ENCODE assay signal across 8 cellular contexts in genomic region chr16:57764341-57765159, GRCh38. TPM values are rescaled to one million over a fixed set of nuclear protein-coding genes. Genes with fewer than 3 reads are reported as not detected.
DNase-seq lines count a peak whose midpoint lies in the region; ATAC-seq and TF ChIP-seq lines count a peak whose summit lies in the region.

No MANE protein-coding gene starts in this region.

- H3K36me3 Mint-ChIP-seq in CD4-positive, alpha-beta T cell (ENCODE audit: low read depth): no peaks in the 10 kb centered on the region

- no peaks in the 10 kb centered on the region for H3K9me3 Mint-ChIP-seq in CD4-positive, alpha-beta T cell

- no peaks in the 10 kb centered on the region for H3K27me3 Mint-ChIP-seq in CD4-positive, alpha-beta T cell

- TF ChIP-seq CTCF in CD4-positive, alpha-beta T cell (IDR thresholded peaks at IDR 0.05): no peak
- TF ChIP-seq CTCF in GM20000 (IDR thresholded peaks at IDR 0.05; ENCODE audit: extremely low read depth, missing control alignments): no peak

- no peak overlapping the region for H3K4me3 Mint-ChIP-seq in CD4-positive, alpha-beta T cell

- no peak overlapping the region for H3K27ac ChIP-seq in CD4-positive, alpha-beta T cell (ENCODE audit: low read depth, low read length)

- CTCF ChIA-PET in CD4-positive, alpha-beta T cell (lab: Charles Lee): no interaction called here

- POLR2A ChIA-PET in CD4-positive, alpha-beta T cell (lab: Charles Lee): no interaction called here

- no peaks in the 10 kb centered on the region for H3K27me3 ChIP-seq in CD4-positive, alpha-beta T cell (ENCODE audit: control insufficient read depth, insufficient read depth, low read length)

- H3K4me1 Mint-ChIP-seq in CD4-positive, alpha-beta T cell (ENCODE audit: low read depth): no peaks in the 10 kb centered on the region

- intact Hi-C loops in CD4-positive, alpha-beta T cell (cut with DNase I, micrococcal nuclease): no loop called here

- TF ChIP-seq POLR2A in erythroblast (IDR thresholded peaks at IDR 0.05; ENCODE audit: low read length): no peak

- no peaks in the 10 kb centered on the region for H3K9me3 ChIP-seq in CD4-positive, alpha-beta T cell (ENCODE audit: control insufficient read depth, low read length)

- DNase-seq in CD4-positive, alpha-beta T cell: peak in 1 of 10 experiments; percentile 28
- DNase-seq in GM20000 (ENCODE audit: low spot score): peak; percentile 70
- peak; percentile 67 for DNase-seq in SK-N-DZ (ENCODE audit: low spot score)
- DNase-seq in erythroblast (lab: John Stamatoyannopoulos, UW): peak; percentile 64 to 67
- peak; percentile 33 for DNase-seq in pulmonary artery endothelial cell (ENCODE audit: low read depth, low spot score)
- DNase-seq in NCI-H1105 treated with DMSO at 0.1 percent for 48 hours (lab: John Stamatoyannopoulos, UW): no peak

- peak; percentile 81 for ATAC-seq in CD4-positive, alpha-beta T cell (ENCODE audit: poor library complexity)
- ATAC-seq in HG03469 (IDR thresholded peaks at IDR 0.05; ENCODE audit: unreplicated experiment) (no peak), HG03521 (IDR thresholded peaks at IDR 0.05; ENCODE audit: unreplicated experiment) (no peak)

- H3K27ac Mint-ChIP-seq in CD4-positive, alpha-beta T cell: no peak overlapping the region

RNA-seq across cellular contexts. Expression of gene KATNB1, which starts 29.0 kb away (rescaled TPM):
- 10 to 100 TPM; 21.0 to 22.3 TPM for total RNA-seq in CD4-positive, alpha-beta T cell
- polyA plus RNA-seq in SK-N-DZ (2014; cell fraction: cytosol; rRNA removed): 72.4 and 75.6 TPM in 2 replicates
- polyA plus RNA-seq in SK-N-DZ (2014; cell fraction: nucleus; rRNA removed): 225 and 228 TPM in 2 replicates
- total RNA-seq in pulmonary artery endothelial cell: 25.4 and 40.2 TPM in 2 replicates

RNA-seq across cellular contexts. Expression of gene KIFC3, which starts 37.7 kb away (rescaled TPM):
- total RNA-seq in CD4-positive, alpha-beta T cell: not detected
- 0.64 and 0.89 TPM in 2 replicates for polyA plus RNA-seq in SK-N-DZ (2014; cell fraction: cytosol; rRNA removed)
- 2.8 and 5.1 TPM in 2 replicates for polyA plus RNA-seq in SK-N-DZ (2014; cell fraction: nucleus; rRNA removed)
- 53.3 and 65.0 TPM in 2 replicates for total RNA-seq in pulmonary artery endothelial cell

Comparison
In these comparisons a context has a peak if more than half of its experiments do, and no peak if none do; other contexts are left out.
1. RNA of gene KIFC3, which starts 37.7 kb away (total RNA-seq): 53.3 to 65.0 TPM in pulmonary artery endothelial cell; not detected in CD4-positive, alpha-beta T cell; every median in the first group is over 10 times any median in the second.